Comparison of ENCODE assay signal across 15 cellular contexts in genomic region chr20:63853733-63854068, GRCh38. TPM values are rescaled to one million over a fixed set of nuclear protein-coding genes. Genes with fewer than 3 reads are reported as not detected.
DNase-seq lines count a peak whose midpoint lies in the region; TF ChIP-seq lines count a peak whose summit lies in the region.
"Not testable (repeated sequence)": the region's sequence is repeated elsewhere in the genome, so short reads cannot be mapped to it uniquely, and the experiment has no call there.
"Had no signal": no experiment of that assay in that cellular context is flagged by ENCODE, and none has a peak within 500 bp of the region (broad histone marks: within the 10 kb centered on the region; RNA-seq: fewer than 3 reads in every experiment).

No MANE protein-coding gene starts in this region.

- H2BK120ac ChIP-seq in trophoblast cell (ENCODE audit: insufficient read depth, low read length, poor library complexity): not testable (repeated sequence)

- H3K36me3 Mint-ChIP-seq in chondrocyte (ENCODE audit: low read depth): not testable (repeated sequence)

- DNase-seq in GM12865 (ENCODE audit: low read depth); NT2/D1 (ENCODE audit: low read depth, low spot score); chondrocyte (ENCODE audit: low spot score); trophoblast cell; suprapubic skin (ENCODE audit: low spot score in 2 of 2): not testable (repeated sequence)

- not testable (repeated sequence) for TF ChIP-seq EP300 in suprapubic skin (IDR thresholded peaks at IDR 0.05)

- peak overlapping the region; percentile 82 for H3K14ac ChIP-seq in trophoblast cell (ENCODE audit: low read length)

- not testable (repeated sequence) for H2BK12ac ChIP-seq in trophoblast cell (ENCODE audit: low read length)

- not testable (repeated sequence) for H2AFZ ChIP-seq in trophoblast cell (ENCODE audit: insufficient read depth, low read length, poor library complexity)

- H3K4me3 ChIP-seq in GM12865 (ENCODE audit: low read depth, low read length): peak overlapping the region; percentile 26
- peak overlapping the region; percentile 39 for H3K4me3 ChIP-seq in NT2/D1 (ENCODE audit: insufficient read length, low read depth)
- H3K4me3 ChIP-seq in iPS-15b (ENCODE audit: low read depth, low read length); trophoblast cell (ENCODE audit: low read depth, low read length): not testable (repeated sequence)
- peak overlapping the region; percentile 33 for H3K4me3 ChIP-seq in suprapubic skin

- H3K9me3 ChIP-seq in NT2/D1 (ENCODE audit: insufficient read depth, low read length); iPS-15b (ENCODE audit: control insufficient read depth, insufficient read depth, low read length); trophoblast cell (ENCODE audit: insufficient read depth, low read depth, low read length); suprapubic skin: not testable (repeated sequence)

- H3K27me3 ChIP-seq in NT2/D1 (ENCODE audit: insufficient read depth, insufficient read length); iPS-15b (ENCODE audit: control insufficient read depth, insufficient read depth, low read length); trophoblast cell (ENCODE audit: insufficient read depth, low read length): not testable (repeated sequence)
- H3K27me3 ChIP-seq in suprapubic skin: peaks cover 26% of the 10 kb centered on the region

- H3K4ac ChIP-seq in trophoblast cell (ENCODE audit: low read depth, low read length): not testable (repeated sequence)

- H3K9ac ChIP-seq in NT2/D1 (ENCODE audit: insufficient read length, low read depth) (peak overlapping the region; percentile 82), iPS-15b (ENCODE audit: low read depth, low read length) (peak overlapping the region; percentile 16)
- not testable (repeated sequence) for H3K9ac ChIP-seq in trophoblast cell (ENCODE audit: low read length)

- H3K27ac ChIP-seq in trophoblast cell (ENCODE audit: low read depth, low read length): not testable (repeated sequence)
- H3K27ac ChIP-seq in suprapubic skin: peak overlapping the region; percentile 78

- not testable (repeated sequence) for H4K12ac ChIP-seq in trophoblast cell (ENCODE audit: low read depth, low read length)

- H3K79me2 ChIP-seq in trophoblast cell (ENCODE audit: control insufficient read depth, insufficient read depth, low read length, poor library complexity): not testable (repeated sequence)

- peaks cover 42% of the 10 kb centered on the region for H3K4me1 ChIP-seq in NT2/D1 (ENCODE audit: insufficient read depth, insufficient read length)
- H3K4me1 ChIP-seq in iPS-15b (ENCODE audit: control insufficient read depth, insufficient read depth, low read length): peaks cover 11% of the 10 kb centered on the region
- peaks cover 31 to 38% of the 10 kb centered on the region in 2 experiments for H3K4me1 ChIP-seq in trophoblast cell (ENCODE audit: control insufficient read depth in 1 of 2, insufficient read depth in 2 of 2, low read length in 2 of 2)
- peaks cover 49% of the 10 kb centered on the region for H3K4me1 ChIP-seq in suprapubic skin

- H2AK5ac ChIP-seq in trophoblast cell (ENCODE audit: low read length): peak overlapping the region; percentile 2

- H3K23ac ChIP-seq in trophoblast cell (ENCODE audit: low read length): not testable (repeated sequence)

- H3K79me1 ChIP-seq in trophoblast cell (ENCODE audit: low read length): peaks cover 21% of the 10 kb centered on the region

- H3K27me3 Mint-ChIP-seq in chondrocyte (ENCODE audit: low read depth): not testable (repeated sequence)

- H3K4me1 Mint-ChIP-seq in chondrocyte (ENCODE audit: low read depth): peaks cover 14% of the 10 kb centered on the region

- not testable (repeated sequence) for H3K9me3 Mint-ChIP-seq in chondrocyte (ENCODE audit: low read depth)

- not testable (repeated sequence) for H3K18ac ChIP-seq in trophoblast cell (ENCODE audit: low read length)

- peak overlapping the region; percentile 82 for H4K8ac ChIP-seq in trophoblast cell (ENCODE audit: low read depth, low read length)

- TF ChIP-seq CTCF in GM12865 (IDR thresholded peaks at IDR 0.05; ENCODE audit: insufficient read depth, low read depth, low read length, missing control alignments); chondrocyte (IDR thresholded peaks at IDR 0.05); suprapubic skin (IDR thresholded peaks at IDR 0.05): not testable (repeated sequence)

- WGBS in trophoblast cell (ENCODE audit: extremely low coverage, insufficient coverage, insufficient read length): no CpG with 5 or more reads among the region's 4 CpGs
- 69% methylated on average over 4 of the region's 4 CpGs for WGBS in suprapubic skin

- not testable (repeated sequence) for H2BK5ac ChIP-seq in trophoblast cell (ENCODE audit: low read depth, low read length, poor library complexity)

- H3K4me2 ChIP-seq in trophoblast cell (ENCODE audit: low read length): not testable (repeated sequence)

- H4K91ac ChIP-seq in trophoblast cell (ENCODE audit: low read depth, low read length): peak overlapping the region; percentile 53

- not testable (repeated sequence) for H3K36me3 ChIP-seq in NT2/D1 (ENCODE audit: insufficient read depth, insufficient read length, low read length); iPS-15b (ENCODE audit: control insufficient read depth, insufficient read depth, low read length); trophoblast cell (ENCODE audit: control insufficient read depth in 1 of 2, insufficient read depth in 2 of 2, low read length in 2 of 2); suprapubic skin

- H3K4me3 Mint-ChIP-seq in chondrocyte (ENCODE audit: unreplicated experiment): not testable (repeated sequence)

- TF ChIP-seq POLR2A in suprapubic skin (IDR thresholded peaks at IDR 0.05): not testable (repeated sequence)

- peak overlapping the region; percentile 63 for H3K27ac Mint-ChIP-seq in chondrocyte (ENCODE audit: unreplicated experiment)

RNA-seq across cellular contexts. Expression of gene ABHD16B, which starts 7.6 kb away (rescaled TPM):
- total RNA-seq in chondrocyte: not detected in 3 replicates
- polyA plus RNA-seq in trophoblast cell (2013): not detected in 2 replicates
- not detected for total RNA-seq in suprapubic skin
- total RNA-seq: activated CD8-positive, alpha-beta T cell treated with anti-CD3 and anti-CD28 coated beads for 36 hours; astrocyte; left colon; M059J; natural killer cell; osteocyte; RPMI7951; T-helper 1 cell treated with Interleukin-12 subunit alpha and Interleukin-12 subunit beta and Interleukin-4 antibody, amounts not matched to agents 30 ng/mL and 1 ng/mL, for 36 hours had no signal
- polyA plus RNA-seq: A549 had no signal

RNA-seq across cellular contexts. Expression of gene TPD52L2, which starts 11.4 kb away (rescaled TPM):
- 102 to 141 TPM (median 138 TPM) in 3 replicates for total RNA-seq in chondrocyte
- polyA plus RNA-seq in trophoblast cell (2013): 67.0 and 68.3 TPM in 2 replicates
- 10 to 100 TPM; 66.5 to 87.4 (median 74.1) TPM for total RNA-seq in suprapubic skin

RNA-seq across cellular contexts. Expression of gene ZBTB46, which starts 22.6 kb away (rescaled TPM):
- total RNA-seq in chondrocyte: 5.9 to 8.3 TPM (median 6.0 TPM) in 3 replicates
- 5.9 and 6.3 TPM in 2 replicates for polyA plus RNA-seq in trophoblast cell (2013)
- 1 to 10 TPM; 3.4 to 5.1 (median 4.4) TPM for total RNA-seq in suprapubic skin

RNA-seq across cellular contexts. Expression of gene DNAJC5, which starts 41.2 kb away (rescaled TPM):
- total RNA-seq in chondrocyte (44.2 to 46.6 TPM (median 45.1 TPM) in 3 replicates), suprapubic skin (10 to 100 TPM; 36.4 to 62.0 (median 53.7) TPM)
- 24.9 and 25.0 TPM in 2 replicates for polyA plus RNA-seq in trophoblast cell (2013)
